Comparison of ENCODE assay signal across 22 cellular contexts in the genomic region with DNA sequence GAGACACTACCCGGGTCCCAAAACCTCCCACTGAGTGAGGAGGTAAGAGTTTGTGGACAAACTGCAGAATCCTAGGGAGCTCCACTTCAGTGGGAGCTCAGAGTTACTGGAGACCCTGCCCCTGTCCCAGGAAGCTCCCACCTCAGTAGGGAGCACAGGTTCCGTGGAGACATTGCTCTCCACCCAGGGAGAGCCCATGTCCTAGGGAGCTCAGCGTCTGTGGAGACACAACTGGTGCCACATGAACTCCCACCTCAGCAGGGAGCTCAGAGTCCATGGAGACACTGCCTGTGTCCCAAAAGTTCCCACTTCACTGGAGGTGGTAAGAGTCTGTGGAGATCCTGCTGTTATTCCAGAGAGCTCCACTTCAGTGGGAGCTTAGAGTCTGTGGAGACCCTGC. TPM values are rescaled to one million over a fixed set of nuclear protein-coding genes. Genes with fewer than 3 reads are reported as not detected.
DNase-seq lines count a peak whose midpoint lies in the region; ATAC-seq and TF ChIP-seq lines count a peak whose summit lies in the region.
"Had no signal": no experiment of that assay in that cellular context is flagged by ENCODE, and none has a peak within 500 bp of the region (broad histone marks: within the 10 kb centered on the region; RNA-seq: fewer than 3 reads in every experiment).

No MANE protein-coding gene starts in this region.

- H3K27ac Mint-ChIP-seq in activated CD4-positive, alpha-beta T cell treated with anti-CD3 and anti-CD28 coated beads for 36 hours, result peak overlapping the region; percentile 72
- H3K27ac Mint-ChIP-seq: progenitor cell of endocrine pancreas had no signal

- POLR2A ChIA-PET in activated CD4-positive, alpha-beta T cell treated with anti-CD3 and anti-CD28 coated beads for 36 hours (lab: Charles Lee), result interaction anchor here (0.6 to 3.2 kb wide), 9 partner anchors 8 to 731 kb away, joined by 3 to 33 read pairs (median 6); partner anchors contain the start of gene CCM2

- no peaks in the 10 kb centered on the region for H3K9me3 Mint-ChIP-seq in activated CD4-positive, alpha-beta T cell treated with anti-CD3 and anti-CD28 coated beads for 36 hours (ENCODE audit: low read depth)
- H3K9me3 Mint-ChIP-seq: neural crest cell had no signal

- H3K36me3 Mint-ChIP-seq in activated CD4-positive, alpha-beta T cell treated with anti-CD3 and anti-CD28 coated beads for 36 hours (ENCODE audit: low read depth), result peaks cover 92% of the 10 kb centered on the region

- CTCF ChIA-PET in activated CD4-positive, alpha-beta T cell treated with anti-CD3 and anti-CD28 coated beads for 36 hours (lab: Charles Lee), result interaction anchor here (0.7 to 4.2 kb wide), 12 partner anchors 8 to 204 kb away, joined by 3 to 115 read pairs (median 6); partner anchors contain the start of genes H2AZ2 and TBRG4

- no peak for TF ChIP-seq CTCF in VCaP (conservative IDR thresholded peaks at IDR 0.05)

- no peak overlapping the region for H3K4me3 ChIP-seq in effector memory CD4-positive, alpha-beta T cell (ENCODE audit: insufficient read depth, low read depth, low read length, poor library complexity, severe bottlenecking)
- H3K4me3 ChIP-seq: breast epithelium, tibial nerve had no signal

- H3K27me3 ChIP-seq in effector memory CD4-positive, alpha-beta T cell (replicated peaks; ENCODE audit: control insufficient read depth, insufficient read depth, low read length, poor library complexity, severe bottlenecking), result no peaks in the 10 kb centered on the region
- H3K27me3 ChIP-seq: breast epithelium, tibial nerve had no signal

- H3K4me1 ChIP-seq in effector memory CD4-positive, alpha-beta T cell (ENCODE audit: control insufficient read depth, insufficient read depth, low read length, poor library complexity, severe bottlenecking), result peaks cover 30% of the 10 kb centered on the region
- H3K4me1 ChIP-seq: breast epithelium had no signal

- H3K4me3 Mint-ChIP-seq in activated CD4-positive, alpha-beta T cell treated with anti-CD3 and anti-CD28 coated beads for 36 hours, result no peak overlapping the region
- H3K4me3 Mint-ChIP-seq: neural crest cell had no signal

- no peaks in the 10 kb centered on the region for H3K9me3 ChIP-seq in effector memory CD4-positive, alpha-beta T cell (ENCODE audit: control insufficient read depth, low read length)
- H3K9me3 ChIP-seq: breast epithelium, tibial nerve had no signal

- intact Hi-C loops in activated CD4-positive, alpha-beta T cell treated with anti-CD3 and anti-CD28 coated beads for 36 hours (cut with DNase I, micrococcal nuclease), result no loop called here

- ATAC-seq in activated CD4-positive, alpha-beta T cell treated with anti-CD3 and anti-CD28 coated beads for 36 hours, result no peak
- no peak for ATAC-seq in stimulated activated naive CD8-positive, alpha-beta T cell treated with anti-CD3 and anti-CD28 coated beads, Interleukin-15, Interleukin-2, amounts not matched to agents 100 U/mL and 50 U/mL, for 24 hours
- ATAC-seq: left ventricle myocardium superior had no signal

- H3K36me3 ChIP-seq in effector memory CD4-positive, alpha-beta T cell (ENCODE audit: control insufficient read depth, insufficient read depth, low read length), result peaks cover 91% of the 10 kb centered on the region
- H3K36me3 ChIP-seq: breast epithelium had no signal

- peaks cover 49% of the 10 kb centered on the region for H3K4me1 Mint-ChIP-seq in activated CD4-positive, alpha-beta T cell treated with anti-CD3 and anti-CD28 coated beads for 36 hours
- H3K4me1 Mint-ChIP-seq: neural crest cell had no signal

- H3K27me3 Mint-ChIP-seq in activated CD4-positive, alpha-beta T cell treated with anti-CD3 and anti-CD28 coated beads for 36 hours, result no peaks in the 10 kb centered on the region
- H3K27me3 Mint-ChIP-seq: progenitor cell of endocrine pancreas had no signal

- DNase-seq in activated CD4-positive, alpha-beta T cell treated with anti-CD3 and anti-CD28 coated beads for 36 hours, result no peak
- DNase-seq in activated CD4-positive, alpha-beta T cell treated with anti-CD3 and anti-CD28 coated beads, Interleukin-2, amount 50 U/mL, for 1 hour, result no peak
- no peak for DNase-seq in effector memory CD4-positive, alpha-beta T cell
- peak; percentile 3 for DNase-seq in stimulated activated naive CD8-positive, alpha-beta T cell treated with anti-CD3 and anti-CD28 coated beads, Interleukin-15, Interleukin-2, amounts not matched to agents 100 U/mL and 50 U/mL, for 24 hours
- DNase-seq in Kasumi-1 (lab: John Stamatoyannopoulos, UW) (no peak), COLO829 (ENCODE audit: low spot score) (no peak), T-helper 9 cell (no peak)
- DNase-seq: AML-193; cortex of kidney; head of caudate nucleus; left ventricle myocardium superior; midbrain; NCI-H1436; NCI-H526 treated with DMSO at 0.1 percent for 48 hours; stimulated activated CD4-positive, alpha-beta T cell treated with anti-CD3 and anti-CD28 coated beads, Interleukin-1b, Interleukin-23, amount 100 ng/mL, for 48 hours; stimulated activated naive CD4-positive, alpha-beta T cell treated with Interleukin-2 at 50 U/mL for 16 hours had no signal

- H3K27ac ChIP-seq in VCaP, result peak overlapping the region; percentile 66
- peak overlapping the region; percentile 19 for H3K27ac ChIP-seq in effector memory CD4-positive, alpha-beta T cell (ENCODE audit: insufficient read depth, low read length, poor library complexity, severe bottlenecking)
- H3K27ac ChIP-seq: 22Rv1, breast epithelium, tibial nerve had no signal

RNA-seq across cellular contexts. Expression of gene MYO1G, which starts 6.3 kb away (rescaled TPM):
- total RNA-seq in activated CD4-positive, alpha-beta T cell treated with anti-CD3 and anti-CD28 coated beads for 36 hours, result 100 to 1,000 TPM; 369 to 376 TPM

RNA-seq across cellular contexts. Expression of gene CCM2, which starts 27.4 kb away (rescaled TPM):
- 10 to 100 TPM; 70.1 to 80.1 TPM for total RNA-seq in activated CD4-positive, alpha-beta T cell treated with anti-CD3 and anti-CD28 coated beads for 36 hours
